ENCODE assay signal across 8 cellular contexts in the genomic region with DNA sequence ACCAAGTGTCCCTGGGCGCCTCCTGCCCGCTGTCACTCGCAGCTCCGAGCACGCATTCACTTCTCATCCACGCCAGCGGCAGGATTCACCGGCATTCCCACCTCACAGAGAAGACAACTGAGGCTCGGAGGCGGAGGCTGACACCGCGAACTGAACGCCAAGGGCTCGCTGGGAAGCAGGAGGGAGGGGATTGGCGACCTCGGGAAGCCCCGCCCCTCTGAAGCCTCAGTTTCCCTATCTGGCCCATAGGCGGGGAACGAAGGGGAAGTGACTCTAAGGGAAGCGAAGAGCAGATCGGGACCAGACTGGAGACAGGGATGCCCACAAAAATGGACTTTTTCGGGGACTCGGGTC. TPM values are rescaled to one million over a fixed set of nuclear protein-coding genes. Genes with fewer than 3 reads are reported as not detected.
DNase-seq lines count a peak whose midpoint lies in the region; ATAC-seq and FAIRE-seq lines count a peak whose summit lies in the region.

No MANE protein-coding gene starts in this region.

- H3K27me3 ChIP-seq in iPS-15b (ENCODE audit: control insufficient read depth, insufficient read depth, low read length) = peaks cover 2% of the 10 kb centered on the region
- no peaks in the 10 kb centered on the region for H3K27me3 ChIP-seq in skeletal muscle satellite cell (ENCODE audit: control insufficient read depth, insufficient read depth, low read length)

- no peaks in the 10 kb centered on the region for H3K27me3 Mint-ChIP-seq in activated T-cell treated with anti-CD3 and anti-CD28 coated beads, Interleukin-2, amount 50 U/mL, for 24 hours
- peaks cover 4% of the 10 kb centered on the region for H3K27me3 Mint-ChIP-seq in activated naive CD8-positive, alpha-beta T cell treated with anti-CD3 and anti-CD28 coated beads, Interleukin-2, amount 50 U/mL, for 24 hours

- peak overlapping the region; percentile 98 for H3K4me3 Mint-ChIP-seq in activated T-cell treated with anti-CD3 and anti-CD28 coated beads, Interleukin-2, amount 50 U/mL, for 24 hours
- peak overlapping the region; percentile 98 for H3K4me3 Mint-ChIP-seq in activated naive CD8-positive, alpha-beta T cell treated with anti-CD3 and anti-CD28 coated beads, Interleukin-2, amount 50 U/mL, for 24 hours

- peaks cover 10% of the 10 kb centered on the region for H3K36me3 ChIP-seq in iPS-15b (ENCODE audit: control insufficient read depth, insufficient read depth, low read length)
- peaks cover 7% of the 10 kb centered on the region for H3K36me3 ChIP-seq in skeletal muscle satellite cell (ENCODE audit: insufficient read depth, low read length)

- FAIRE-seq in RCC 7860 (lab: Jason Lieb, UNC) = no peak

- H3K9ac ChIP-seq in iPS-15b (ENCODE audit: low read depth, low read length) (peak overlapping the region; percentile 81), skeletal muscle satellite cell (ENCODE audit: low read depth, low read length) (peak overlapping the region; percentile 94)

- H3K4me2 ChIP-seq in skeletal muscle satellite cell (ENCODE audit: low read length) = peak overlapping the region; percentile 99

- DNase-seq in activated T-cell treated with anti-CD3 and anti-CD28 coated beads, Interleukin-2, amount 50 U/mL, for 24 hours = no peak
- no peak for DNase-seq in activated T-cell treated with anti-CD3 and anti-CD28 coated beads, Interleukin-2, amount 50 U/mL, for 48 hours
- DNase-seq in activated naive CD8-positive, alpha-beta T cell treated with anti-CD3 and anti-CD28 coated beads, Interleukin-2, amount 50 U/mL, for 24 hours = no peak
- DNase-seq in RCC 7860 (ENCODE audit: low spot score) = no peak
- DNase-seq in DMS114 treated with DMSO at 0.1 percent for 48 hours (lab: John Stamatoyannopoulos, UW; ENCODE audit: unreplicated experiment) = no peak

- peak overlapping the region; percentile 90 for H3K4me3 ChIP-seq in iPS-15b (ENCODE audit: low read depth, low read length)
- peak overlapping the region; percentile 95 for H3K4me3 ChIP-seq in skeletal muscle satellite cell (ENCODE audit: low read length)

- H3K4me1 ChIP-seq in iPS-15b (ENCODE audit: control insufficient read depth, insufficient read depth, low read length) (no peaks in the 10 kb centered on the region), skeletal muscle satellite cell (ENCODE audit: control insufficient read depth, insufficient read depth, low read length) (peaks cover 20% of the 10 kb centered on the region)

- no peaks in the 10 kb centered on the region for H3K9me3 Mint-ChIP-seq in activated T-cell treated with anti-CD3 and anti-CD28 coated beads, Interleukin-2, amount 50 U/mL, for 24 hours
- H3K9me3 Mint-ChIP-seq in activated naive CD8-positive, alpha-beta T cell treated with anti-CD3 and anti-CD28 coated beads, Interleukin-2, amount 50 U/mL, for 24 hours = no peaks in the 10 kb centered on the region

- peaks cover 21% of the 10 kb centered on the region for H3K4me1 Mint-ChIP-seq in activated T-cell treated with anti-CD3 and anti-CD28 coated beads, Interleukin-2, amount 50 U/mL, for 24 hours (ENCODE audit: low read depth)
- peaks cover 15% of the 10 kb centered on the region for H3K4me1 Mint-ChIP-seq in activated naive CD8-positive, alpha-beta T cell treated with anti-CD3 and anti-CD28 coated beads, Interleukin-2, amount 50 U/mL, for 24 hours

- peak overlapping the region; percentile 98 for H3K27ac Mint-ChIP-seq in activated T-cell treated with anti-CD3 and anti-CD28 coated beads, Interleukin-2, amount 50 U/mL, for 24 hours
- H3K27ac Mint-ChIP-seq in activated naive CD8-positive, alpha-beta T cell treated with anti-CD3 and anti-CD28 coated beads, Interleukin-2, amount 50 U/mL, for 24 hours = peak overlapping the region; percentile 99

- H3K36me3 Mint-ChIP-seq in activated T-cell treated with anti-CD3 and anti-CD28 coated beads, Interleukin-2, amount 50 U/mL, for 24 hours (ENCODE audit: low read depth) = peaks cover 42% of the 10 kb centered on the region
- no peaks in the 10 kb centered on the region for H3K36me3 Mint-ChIP-seq in activated naive CD8-positive, alpha-beta T cell treated with anti-CD3 and anti-CD28 coated beads, Interleukin-2, amount 50 U/mL, for 24 hours (ENCODE audit: low read depth)

- peak; percentile 1 for ATAC-seq in activated naive CD8-positive, alpha-beta T cell treated with anti-CD3 and anti-CD28 coated beads, Interleukin-2, amount 50 U/mL, for 24 hours
- no peak for ATAC-seq in HG02642 (IDR thresholded peaks at IDR 0.05; ENCODE audit: poor library complexity, unreplicated experiment)

- H3K9me3 ChIP-seq in iPS-15b (ENCODE audit: control insufficient read depth, insufficient read depth, low read length) (no peaks in the 10 kb centered on the region), skeletal muscle satellite cell (replicated peaks; ENCODE audit: low read length) (no peaks in the 10 kb centered on the region)

RNA-seq across cellular contexts. Expression of a gene that starts 0.3 kb away (rescaled TPM):
- 43.9 and 52.6 TPM in 2 replicates for total RNA-seq in skeletal muscle satellite cell (2012; rRNA removed)

RNA-seq across cellular contexts. Expression of a gene that starts 0.8 kb away (rescaled TPM):
- 3.3 and 7.4 TPM in 2 replicates for total RNA-seq in skeletal muscle satellite cell (2012; rRNA removed)

RNA-seq across cellular contexts. Expression of a gene that starts 10.0 kb away (rescaled TPM):
- total RNA-seq in skeletal muscle satellite cell (2012; rRNA removed) = 301 and 432 TPM in 2 replicates

RNA-seq across cellular contexts. Expression of a gene that starts 39.9 kb away (rescaled TPM):
- total RNA-seq in skeletal muscle satellite cell (2012; rRNA removed) = 98.5 and 121 TPM in 2 replicates

RNA-seq across cellular contexts. Expression of a gene that starts 40.4 kb away (rescaled TPM):
- not detected in 2 replicates for total RNA-seq in skeletal muscle satellite cell (2012; rRNA removed)
